9 cellular contexts compared by ENCODE assay signal in the genomic region with DNA sequence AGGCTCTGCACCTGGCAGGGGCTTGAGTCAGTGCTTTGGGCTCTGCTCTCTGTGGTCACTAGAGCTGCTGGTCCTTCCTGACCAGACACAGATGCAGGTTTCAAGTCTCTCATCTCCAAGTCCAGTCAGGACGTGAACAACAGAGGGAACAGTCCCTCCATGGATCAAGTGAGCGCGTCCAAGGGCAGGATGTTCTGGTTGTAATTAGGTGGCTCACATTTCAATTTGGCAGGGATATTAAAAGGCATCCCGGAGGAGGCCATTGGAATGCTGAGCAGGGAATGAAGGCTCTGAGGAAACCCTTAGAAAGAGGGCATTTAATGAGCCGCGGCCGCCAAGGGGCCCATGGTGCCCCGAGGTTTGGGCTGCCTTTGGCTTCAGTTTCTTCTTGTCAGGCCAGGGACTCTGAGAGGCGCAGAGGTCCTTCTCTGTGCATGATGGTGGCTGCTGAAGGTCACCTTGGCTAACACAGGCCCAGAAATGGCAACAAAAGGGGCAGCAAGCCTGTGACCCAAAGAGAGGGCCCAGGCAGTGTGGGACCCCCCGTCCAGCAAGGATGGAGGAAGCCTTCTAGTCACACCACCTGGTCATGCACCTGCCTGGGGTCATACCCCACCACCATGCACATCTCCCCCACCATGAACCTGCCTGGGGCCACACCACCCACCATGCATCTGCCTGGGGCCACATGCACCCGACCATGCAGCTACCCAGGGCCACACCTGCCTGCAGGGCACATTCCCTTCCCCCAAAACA. TPM values are rescaled to one million over a fixed set of nuclear protein-coding genes. Genes with fewer than 3 reads are reported as not detected.
DNase-seq lines count a peak whose midpoint lies in the region; ATAC-seq, FAIRE-seq and TF ChIP-seq lines count a peak whose summit lies in the region.
"Had no signal": no experiment of that assay in that cellular context is flagged by ENCODE, and none has a peak within 500 bp of the region (broad histone marks: within the 10 kb centered on the region; RNA-seq: fewer than 3 reads in every experiment).

No MANE protein-coding gene starts in this region.

- H3K9ac ChIP-seq in liver (ENCODE audit: low read depth in 1 of 2, low read length in 2 of 2) (no peak overlapping the region), HepG2 (ENCODE audit: insufficient read depth, low read depth, low read length) (no peak overlapping the region), H1 (replicated peaks in 1 of 4; ENCODE audit: extremely low read depth in 1 of 4, low read depth in 3 of 4, low read length in 3 of 4) (no peak overlapping the region)

- H2BK120ac ChIP-seq in H1 (replicated peaks; ENCODE audit: low read depth, low read length), result no peak overlapping the region

- no peaks in the 10 kb centered on the region for H3K79me1 ChIP-seq in H1 (ENCODE audit: low read depth, low read length)

- ATAC-seq in HepG2, result no peak

- H4K91ac ChIP-seq in H1 (replicated peaks; ENCODE audit: insufficient read length, low read length), result no peak overlapping the region

- TF ChIP-seq RAD21 in liver (IDR thresholded peaks at IDR 0.05), result no peak
- TF ChIP-seq RAD21 in HepG2 (CRISPR knock-in tag; IDR thresholded peaks at IDR 0.05), result no peak
- no peak for TF ChIP-seq RAD21 in H1 (IDR thresholded peaks at IDR 0.05 in 1 of 2, conservative IDR thresholded peaks at IDR 0.05 in 1 of 2; ENCODE audit: low read depth in 2 of 2, low read length in 2 of 2)

- H2AFZ ChIP-seq in HepG2 (ENCODE audit: low read length) (no peak overlapping the region), H1 (ENCODE audit: low read length) (no peak overlapping the region)

- no peak overlapping the region for H3K23ac ChIP-seq in H1 (ENCODE audit: insufficient read length)

- no peak overlapping the region for H2BK12ac ChIP-seq in H1 (ENCODE audit: low read depth, low read length)

- H3K18ac ChIP-seq in H1 (ENCODE audit: extremely low read depth, low read length), result no peak overlapping the region

- DNase-seq in HepG2 (ENCODE audit: low spot score) (no peak), H1 (ENCODE audit: low read depth in 1 of 2, low spot score in 2 of 2) (no peak), mesenteric fat pad (ENCODE audit: low spot score) (peak; percentile 74), NCI-H510A treated with DMSO at 0.1 percent for 48 hours (lab: John Stamatoyannopoulos, UW) (no peak), CD1c-positive myeloid dendritic cell (ENCODE audit: extremely low spot score) (no peak), NCI-H187 (lab: John Stamatoyannopoulos, UW) (no peak), DMS53 treated with DMSO at 0.1 percent for 48 hours (lab: John Stamatoyannopoulos, UW; ENCODE audit: unreplicated experiment) (no peak)
- DNase-seq: activated CD4-positive, alpha-beta T cell treated with anti-CD3 and anti-CD28 coated beads for 4 hours had no signal

- H3K4ac ChIP-seq in H1 (replicated peaks; ENCODE audit: insufficient read length, low read depth, low read length), result no peak overlapping the region

- 79% methylated on average over 11 of the region's 11 CpGs for WGBS in liver
- WGBS in HepG2 (ENCODE audit: low lambda C conversion rate), result 67% methylated on average over 3 of the region's 11 CpGs
- WGBS in H1 (ENCODE audit: extremely low coverage in 1 of 2, insufficient coverage in 1 of 2, insufficient read length in 1 of 2, insufficient replicate concordance in 2 of 2, low coverage in 1 of 2, low lambda C conversion rate in 2 of 2, missing lambda C conversion rate in 1 of 2), 2 experiments, result 83% methylated on average over 11 of the region's 11 CpGs; no CpG with 5 or more reads in 1 of the 2 experiments

- in situ Hi-C loops in HepG2 (cut with HindIII; ENCODE audit: extremely low pct_ligation_motif_present, low pct_unique_long_range_greater_than_20kb), result no loop called here

- H3K56ac ChIP-seq in H1 (replicated peaks; ENCODE audit: insufficient read length, low read depth, low read length), result no peak overlapping the region

- no peaks in the 10 kb centered on the region for H3K23me2 ChIP-seq in H1 (ENCODE audit: low read depth, low read length)

- H3K27me3 ChIP-seq in liver (ENCODE audit: control insufficient read depth in 4 of 4, insufficient read depth in 4 of 4, low read length in 3 of 4) (no peaks in the 10 kb centered on the region), HepG2 (ENCODE audit: control insufficient read depth in 1 of 2, insufficient read depth in 2 of 2, low read length in 2 of 2) (peaks cover 11 to 64% of the 10 kb centered on the region in 2 experiments; a peak in 4 of 5 replicates), H1 (replicated peaks in 1 of 4; ENCODE audit: control insufficient read depth in 3 of 4, extremely low read depth in 1 of 4, insufficient read depth in 3 of 4, low read length in 3 of 4) (no peaks in the 10 kb centered on the region)

- H3K27ac ChIP-seq in liver (ENCODE audit: low read depth in 1 of 2, low read length in 2 of 2), result peak overlapping the region; percentile 36 to 62
- no peak overlapping the region for H3K27ac ChIP-seq in HepG2 (ENCODE audit: extremely low read length, insufficient read depth, low read length)
- no peak overlapping the region for H3K27ac ChIP-seq in H1 (ENCODE audit: low read depth, low read length)

- H3K4me3 ChIP-seq in liver (ENCODE audit: low read depth in 1 of 3, low read length in 3 of 3) (no peak overlapping the region), HepG2 (replicated peaks in 1 of 3; ENCODE audit: insufficient read depth in 1 of 3, low read depth in 2 of 3, low read length in 3 of 3) (no peak overlapping the region), H1 (ENCODE audit: extremely low read depth in 1 of 4, insufficient read depth in 2 of 4, low read depth in 3 of 4, low read length in 4 of 4) (no peak overlapping the region)

- H4K20me1 ChIP-seq in HepG2 (ENCODE audit: insufficient read depth, low read length) (0 out of 2 replicates have a peak, but pooled peaks cover 5% of the 10 kb centered on the region), H1 (replicated peaks in 1 of 2; ENCODE audit: control insufficient read depth in 1 of 2, insufficient read depth in 2 of 2, low read length in 2 of 2) (peaks cover 1 to 2% of the 10 kb centered on the region in 2 experiments)

- BruUV-seq in HepG2 (replicated peaks; lab: Mats Ljungman, UMichigan), result no TSS peak

- POLR2A ChIA-PET in HepG2 (lab: Yijun Ruan, JAX) (interaction anchor here (0.9 to 1.0 kb wide), 2 partner anchors 10 to 84 kb away, joined by 3 read pairs; no protein-coding TSS in a partner anchor), H1 (lab: Charles Lee; ENCODE audit: partially characterized antibody) (interaction anchor here (1.4 kb wide), 1 partner anchor 14 kb away, joined by 3 read pairs; no protein-coding TSS in a partner anchor)

- no peak for TF ChIP-seq POLR2A in HepG2 (IDR thresholded peaks at IDR 0.05; ENCODE audit: insufficient read depth in 1 of 2, low read depth in 2 of 2, low read length in 2 of 2)
- no peak for TF ChIP-seq POLR2A in H1 (IDR thresholded peaks at IDR 0.05; ENCODE audit: control extremely low read depth in 1 of 2, low read depth in 2 of 2, low read length in 2 of 2)

- CTCF ChIA-PET in HepG2 (lab: Yijun Ruan, JAX; ENCODE audit: low intra/inter-chr PET ratio, low total read pairs) (no interaction called here), H1 (lab: Charles Lee; ENCODE audit: partially characterized antibody) (interaction anchor here (0.6 to 0.9 kb wide), 2 partner anchors 8 to 301 kb away, joined by 3 read pairs; no protein-coding TSS in a partner anchor)

- no peak overlapping the region for H2BK15ac ChIP-seq in H1 (ENCODE audit: low read length)

- peaks cover 0 to 9% (median under 1%) of the 10 kb centered on the region in 4 donors for H3K4me1 ChIP-seq in liver (ENCODE audit: control insufficient read depth in 4 of 4, insufficient read depth in 4 of 4, low read length in 3 of 4)
- no peaks in the 10 kb centered on the region for H3K4me1 ChIP-seq in HepG2 (ENCODE audit: insufficient read depth, low read length)
- H3K4me1 ChIP-seq in H1 (replicated peaks in 1 of 4; ENCODE audit: control insufficient read depth in 3 of 4, insufficient read depth in 4 of 4, low read length in 3 of 4), result no peaks in the 10 kb centered on the region

- 0 out of 2 replicates have a peak overlapping the region, but pooled peaks have one; percentile 13 for H2AK5ac ChIP-seq in H1 (ENCODE audit: low read depth, low read length)

- H4K5ac ChIP-seq in H1 (ENCODE audit: insufficient read length, low read depth, low read length), result no peak overlapping the region

- H4K8ac ChIP-seq in H1 (ENCODE audit: extremely low read depth, insufficient read depth, low read length), result 0 out of 2 replicates have a peak overlapping the region, but pooled peaks have one; percentile 47

- FAIRE-seq in HepG2 (lab: Jason Lieb, UNC), result no peak
- FAIRE-seq in H1 (lab: Jason Lieb, UNC), result no peak

- no peak for TF ChIP-seq CTCF in liver (IDR thresholded peaks at IDR 0.05; ENCODE audit: low read depth, low read length, missing input control)
- TF ChIP-seq CTCF in HepG2 (CRISPR knock-in tag; IDR thresholded peaks at IDR 0.05), result no peak
- TF ChIP-seq CTCF in H1 (IDR thresholded peaks at IDR 0.05; ENCODE audit: control extremely low read depth in 1 of 3, insufficient read depth in 1 of 3, low read depth in 1 of 3, low read length in 3 of 3), result no peak

- H2BK20ac ChIP-seq in H1 (ENCODE audit: low read length), result no peak overlapping the region

- no peak for TF ChIP-seq EP300 in HepG2 (IDR thresholded peaks at IDR 0.05; ENCODE audit: low read depth in 2 of 2, low read length in 2 of 2)
- no peak for TF ChIP-seq EP300 in HepG2 (CRISPR knock-in tag; IDR thresholded peaks at IDR 0.05; ENCODE audit: borderline replicate concordance)
- no peak for TF ChIP-seq EP300 in H1 (IDR thresholded peaks at IDR 0.05; ENCODE audit: borderline replicate concordance in 1 of 2, low read depth in 2 of 2, low read length in 2 of 2)

- H3K9me3 ChIP-seq in liver (ENCODE audit: control insufficient read depth in 4 of 4, low read length in 3 of 4) (peaks cover 0 to 7% (median under 1%) of the 10 kb centered on the region in 4 donors), HepG2 (ENCODE audit: low read length) (no peaks in the 10 kb centered on the region), H1 (ENCODE audit: insufficient read depth in 2 of 2, low read depth in 1 of 2, low read length in 1 of 2) (no peaks in the 10 kb centered on the region)

- no peak overlapping the region for H3K4me2 ChIP-seq in HepG2 (ENCODE audit: low read depth, low read length)
- no peak overlapping the region for H3K4me2 ChIP-seq in H1 (ENCODE audit: insufficient read depth in 1 of 2, low read depth in 2 of 2, low read length in 2 of 2)

- no peaks in the 10 kb centered on the region for H3K36me3 ChIP-seq in liver (ENCODE audit: control insufficient read depth in 4 of 4, insufficient read depth in 3 of 4, low read depth in 1 of 4, low read length in 3 of 4)
- no peaks in the 10 kb centered on the region for H3K36me3 ChIP-seq in HepG2 (replicated peaks in 1 of 2; ENCODE audit: control insufficient read depth in 1 of 2, insufficient read depth in 2 of 2, low read length in 2 of 2)
- H3K36me3 ChIP-seq in H1 (ENCODE audit: control insufficient read depth in 2 of 4, insufficient read depth in 4 of 4, low read length in 3 of 4), result no peaks in the 10 kb centered on the region

- H3K79me2 ChIP-seq in HepG2 (ENCODE audit: insufficient read depth, low read length), result no peaks in the 10 kb centered on the region
- no peaks in the 10 kb centered on the region for H3K79me2 ChIP-seq in H1 (ENCODE audit: control insufficient read depth in 1 of 2, insufficient read depth in 2 of 2, low read length in 2 of 2)

- no peak overlapping the region for H3K14ac ChIP-seq in H1 (ENCODE audit: insufficient read length)

- intact Hi-C loops in HepG2 (cut with micrococcal nuclease; ENCODE audit: unreplicated experiment), result no loop called here

- no peak overlapping the region for H2BK5ac ChIP-seq in H1 (ENCODE audit: low read depth, low read length)

RNA-seq across cellular contexts. Expression of a gene that starts 30.7 kb away (rescaled TPM):
- total RNA-seq in liver (10 to 100 TPM; 12.6 to 26.5 TPM), HepG2 (2016; rRNA removed; fragmentation: Illumina TruSeq; extraction: Trizol) (37.9 and 46.8 TPM in 2 replicates), mesenteric fat pad (30.5 TPM)
- polyA plus RNA-seq in liver (1 to 10 TPM; 4.3 to 9.1 TPM), HepG2 (2011; rRNA removed) (17.5 and 19.5 TPM in 2 replicates), H1 (2011; rRNA removed) (16.8 and 19.7 TPM in 2 replicates)
- 52.6 and 54.7 TPM in 2 replicates for total RNA-seq in HepG2 (2016; cell fraction: cytosol; rRNA removed; fragmentation: Illumina TruSeq; extraction: Trizol; ENCODE audit: low read depth)
- 38.3 and 42.5 TPM in 2 replicates for total RNA-seq in HepG2 (2016; cell fraction: insoluble cytoplasmic fraction; rRNA removed; fragmentation: Illumina TruSeq; extraction: Trizol)
- 103 and 110 TPM in 2 replicates for total RNA-seq in HepG2 (2016; cell fraction: membrane; rRNA removed; fragmentation: Illumina TruSeq; extraction: Trizol)
- 15.7 and 18.8 TPM in 2 replicates for total RNA-seq in HepG2 (2016; cell fraction: nucleus; rRNA removed; fragmentation: Illumina TruSeq; extraction: Trizol)
- polyA plus RNA-seq in HepG2 (2011; cell fraction: cytosol; rRNA removed), result 16.7 and 18.4 TPM in 2 replicates
- polyA plus RNA-seq in HepG2 (2011; cell fraction: nucleus; rRNA removed), result 14.6 and 14.9 TPM in 2 replicates
- polyA plus RNA-seq in HepG2 (2012), result 15.8 and 18.2 TPM in 2 replicates
- 49.5 and 52.9 TPM in 2 replicates for polyA plus RNA-seq in HepG2 (2016; cell fraction: cytosol; fragmentation: Illumina TruSeq; extraction: Trizol; ENCODE audit: low read depth)
- polyA plus RNA-seq in HepG2 (2016; cell fraction: insoluble cytoplasmic fraction; fragmentation: Illumina TruSeq; extraction: Trizol; ENCODE audit: low read depth), result 40.7 and 47.8 TPM in 2 replicates
- 97.2 and 97.6 TPM in 2 replicates for polyA plus RNA-seq in HepG2 (2016; cell fraction: membrane; fragmentation: Illumina TruSeq; extraction: Trizol; ENCODE audit: low read depth)
- polyA plus RNA-seq in HepG2 (2016; cell fraction: nucleus; fragmentation: Illumina TruSeq; extraction: Trizol; ENCODE audit: insufficient read depth, low read depth), result 25.8 and 27.0 TPM in 2 replicates
- 17.0 and 32.5 TPM in 2 replicates for polyA minus RNA-seq in HepG2 (2011; rRNA and poly(A)+ RNA removed; ENCODE audit: low replicate concordance)
- 16.4 and 21.7 TPM in 2 replicates for polyA minus RNA-seq in HepG2 (2011; cell fraction: cytosol; rRNA and poly(A)+ RNA removed)
- polyA minus RNA-seq in HepG2 (2011; cell fraction: nucleus; rRNA and poly(A)+ RNA removed), result 19.1 and 20.6 TPM in 2 replicates
- total RNA-seq in H1 (2021; fragmentation: NEBNext Ultra II Directional; extraction: Animal tissue kit (Norgen Biotek cat#: 25700)), result 25.5 and 27.5 TPM in 2 replicates
- polyA plus RNA-seq in H1 (2011; cell fraction: cytosol; rRNA removed), result 15.9 TPM
- 12.0 TPM for polyA plus RNA-seq in H1 (2011; cell fraction: nucleus; rRNA removed)
- polyA plus RNA-seq in H1 (2012, experiment 1 of 2), result 16.0 to 19.8 TPM (median 18.0 TPM) in 4 replicates
- polyA plus RNA-seq in H1 (2012, experiment 2 of 2), result 19.3 TPM
- polyA plus RNA-seq in H1 (2013, experiment 1 of 2), result 15.4 TPM
- 14.7 TPM for polyA plus RNA-seq in H1 (2013, experiment 2 of 2)
- 21.6 and 22.1 TPM in 2 replicates for polyA minus RNA-seq in H1 (2011; rRNA and poly(A)+ RNA removed)
- polyA minus RNA-seq in H1 (2011; cell fraction: cytosol; rRNA and poly(A)+ RNA removed), result 12.3 TPM
- polyA minus RNA-seq in H1 (2011; cell fraction: nucleus; rRNA and poly(A)+ RNA removed), result 12.1 TPM

Comparison
In these comparisons a context has a peak if more than half of its experiments do, and no peak if none do; other contexts are left out.
1. H3K27ac ChIP-seq: peak in liver (2 of 2); none in HepG2 (single experiment) and H1 (single experiment).